24 cellular contexts compared by ENCODE assay signal in the genomic region with DNA sequence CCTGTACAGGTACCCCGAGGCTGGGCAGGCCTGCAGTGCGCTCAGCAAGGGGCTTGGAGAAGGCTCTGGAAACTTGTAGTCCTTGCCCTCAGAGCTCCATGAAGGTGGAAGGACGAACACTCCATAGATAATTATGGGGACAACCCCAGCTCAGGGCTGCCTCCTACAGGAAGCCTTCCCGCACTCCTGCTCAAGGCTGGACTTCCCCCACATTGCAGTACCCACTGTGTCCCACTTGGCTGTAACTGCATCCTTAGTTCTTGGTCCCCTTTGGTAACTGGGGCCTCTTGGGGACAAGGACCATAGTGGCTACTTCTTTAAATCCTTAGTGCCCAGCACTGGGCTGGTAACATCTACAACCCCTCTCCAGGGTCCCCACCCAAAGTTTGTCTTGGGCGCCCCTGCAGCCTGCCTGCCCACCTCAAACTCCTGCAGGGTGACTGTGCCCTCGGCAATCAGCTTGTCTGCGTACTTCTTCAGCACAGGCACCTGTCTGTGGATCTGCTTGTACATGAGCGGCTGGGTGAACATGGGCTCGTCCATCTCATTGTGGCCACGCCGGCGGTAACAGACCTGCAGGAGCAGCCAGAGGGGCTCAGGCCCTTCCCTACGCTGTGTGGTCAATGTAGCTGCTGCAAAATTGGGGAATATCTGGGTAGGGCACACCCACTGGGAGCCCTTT. TPM values are rescaled to one million over a fixed set of nuclear protein-coding genes. Genes with fewer than 3 reads are reported as not detected.
DNase-seq lines count a peak whose midpoint lies in the region; ATAC-seq and TF ChIP-seq lines count a peak whose summit lies in the region.
"Had no signal": no experiment of that assay in that cellular context is flagged by ENCODE, and none has a peak within 500 bp of the region (broad histone marks: within the 10 kb centered on the region; RNA-seq: fewer than 3 reads in every experiment).

No MANE protein-coding gene starts in this region.

- no peak overlapping the region for H3K9ac ChIP-seq in DND-41 (ENCODE audit: low read depth, low read length)
- no peak overlapping the region for H3K9ac ChIP-seq in neuronal stem cell (ENCODE audit: low read depth, low read length, poor library complexity)

- no peaks in the 10 kb centered on the region for H3K9me2 ChIP-seq in GM23338 (ENCODE audit: insufficient read depth)

- no peak overlapping the region for H3K14ac ChIP-seq in neuronal stem cell (ENCODE audit: low read length)

- no peak for DNase-seq in DND-41
- DNase-seq in GM23338 (ENCODE audit: low spot score): peak; percentile 54
- DNase-seq in WTC11 (ENCODE audit: low spot score): peak; percentile 45
- no peak for DNase-seq in neuronal stem cell (ENCODE audit: low spot score)
- DNase-seq in NCI-H1417 treated with DMSO at 0.1 percent for 48 hours (lab: John Stamatoyannopoulos, UW): no peak
- DNase-seq in NCI-H345 (lab: John Stamatoyannopoulos, UW): no peak
- DNase-seq in NCI-H128 (lab: John Stamatoyannopoulos, UW; ENCODE audit: unreplicated experiment): no peak
- no peak for DNase-seq in activated T-helper 2 cell treated with anti-CD3 and anti-CD28 coated beads, Interferon-gamma antibody, Interleukin-2, Interleukin-4, amounts not matched to agents 10 μg/mL and 5 μg/mL and 100 μg/mL, durations not matched to agents 14 hours and 24 hours and 36 hours (ENCODE audit: low spot score)
- DNase-seq: activated CD4-positive, alpha-beta T cell treated with anti-CD3 and anti-CD28 coated beads for 36 hours; CD4-positive, alpha-beta T cell; DMS53; KBM-7; MV-4-11; NCI-H187; NCI-H69; nephron progenitor cell; stimulated activated CD4-positive, alpha-beta T cell treated with anti-CD3 and anti-CD28 coated beads, Interleukin-2, amount 100 ng/mL, for 24 hours; stimulated activated naive B cell treated with anti-CD40 and anti-IgM and Interleukin-4, amounts not matched to agents 10 μg/mL and 1 μg/mL and 100 μg/mL, for 72 hours had no signal

- no peak overlapping the region for H2BK12ac ChIP-seq in neuronal stem cell (ENCODE audit: low read length)

- no peak overlapping the region for H2BK120ac ChIP-seq in neuronal stem cell (ENCODE audit: low read depth, low read length)

- peaks cover 6% of the 10 kb centered on the region for H4K20me1 ChIP-seq in DND-41 (ENCODE audit: insufficient read depth, low read length)
- H4K20me1 ChIP-seq in GM23338 (replicated peaks; ENCODE audit: insufficient read depth): no peaks in the 10 kb centered on the region

- H3K79me2 ChIP-seq in DND-41 (ENCODE audit: insufficient read depth, low read length): no peaks in the 10 kb centered on the region
- no peaks in the 10 kb centered on the region for H3K79me2 ChIP-seq in GM23338 (replicated peaks; ENCODE audit: insufficient read depth)

- peak overlapping the region; percentile 65 for H3K23ac ChIP-seq in neuronal stem cell (ENCODE audit: low read depth, low read length, poor library complexity)

- WGBS in neuronal stem cell (ENCODE audit: extremely low coverage in 2 of 2, insufficient read length in 2 of 2, insufficient replicate concordance in 1 of 2), 2 donors: no CpG with 5 or more reads among the region's 13 CpGs

- H3K4me2 ChIP-seq in DND-41 (ENCODE audit: insufficient read depth, low read length): no peak overlapping the region
- no peak overlapping the region for H3K4me2 ChIP-seq in GM23338
- no peak overlapping the region for H3K4me2 ChIP-seq in neuronal stem cell (ENCODE audit: insufficient read depth, low read length, poor library complexity, severe bottlenecking)

- H3K4me3 Mint-ChIP-seq in GM23338: no peak overlapping the region
- H3K4me3 Mint-ChIP-seq in WTC11: no peak overlapping the region
- no peak overlapping the region for H3K4me3 Mint-ChIP-seq in activated T-helper 2 cell treated with anti-CD3 and anti-CD28 coated beads, Interferon-gamma antibody, Interleukin-2, Interleukin-4, amounts not matched to agents 10 μg/mL and 5 μg/mL and 100 μg/mL, durations not matched to agents 14 hours and 24 hours and 36 hours (ENCODE audit: low read depth)
- H3K4me3 Mint-ChIP-seq: activated CD4-positive, alpha-beta T cell treated with anti-CD3 and anti-CD28 coated beads for 36 hours; activated naive CD8-positive, alpha-beta T cell; CD4-positive, alpha-beta T cell; nephron progenitor cell; stimulated activated naive B cell treated with anti-CD40 and anti-IgM and Interleukin-4, amounts not matched to agents 10 μg/mL and 1 μg/mL and 100 μg/mL, for 72 hours had no signal

- H2BK5ac ChIP-seq in neuronal stem cell (ENCODE audit: low read length): no peak overlapping the region

- intact Hi-C loops in activated T-helper 2 cell treated with anti-CD3 and anti-CD28 coated beads, Interferon-gamma antibody, Interleukin-2, Interleukin-4, amounts not matched to agents 10 μg/mL and 5 μg/mL and 100 μg/mL, durations not matched to agents 14 hours and 24 hours and 36 hours (cut with micrococcal nuclease): no loop called here

- H2BK15ac ChIP-seq in neuronal stem cell (ENCODE audit: low read length): no peak overlapping the region

- peak overlapping the region; percentile 38 for H3K18ac ChIP-seq in neuronal stem cell (ENCODE audit: low read length)

- H3F3A ChIP-seq in GM23338 (replicated peaks; ENCODE audit: low read depth): no peaks in the 10 kb centered on the region

- CTCF ChIA-PET in WTC11 (lab: Charles Lee): interaction anchor here (0.5 to 2.5 kb wide), 22 partner anchors 15 to 181 kb away, joined by 3 to 12 read pairs (median 4); a partner anchor contains a TSS

- H3K4ac ChIP-seq in neuronal stem cell (ENCODE audit: low read length): peak overlapping the region; percentile 66

- no peak overlapping the region for H2AFZ ChIP-seq in DND-41 (ENCODE audit: low read depth, low read length)
- no peak overlapping the region for H2AFZ ChIP-seq in GM23338
- no peak overlapping the region for H2AFZ ChIP-seq in neuronal stem cell (ENCODE audit: low read length)

- no peak overlapping the region for H2AK5ac ChIP-seq in neuronal stem cell (ENCODE audit: low read depth, low read length)

- no peak overlapping the region for H4K91ac ChIP-seq in neuronal stem cell (ENCODE audit: low read depth, low read length, poor library complexity)

- no peak overlapping the region for H4K8ac ChIP-seq in neuronal stem cell (ENCODE audit: low read depth, low read length)

- H3K4me3 ChIP-seq in DND-41 (ENCODE audit: low read depth in 1 of 2, low read length in 2 of 2) (no peak overlapping the region), GM23338 (no peak overlapping the region), neuronal stem cell (ENCODE audit: low read length in 2 of 2) (no peak overlapping the region)
- H3K4me3 ChIP-seq: HAP-1, skin epidermis, thoracic aorta had no signal

- H3K27me3 ChIP-seq in DND-41 (ENCODE audit: insufficient read depth, low read length, poor library complexity): no peaks in the 10 kb centered on the region
- H3K27me3 ChIP-seq in GM23338 (ENCODE audit: insufficient read depth): no peaks in the 10 kb centered on the region
- H3K27me3 ChIP-seq in neuronal stem cell (ENCODE audit: control insufficient read depth in 3 of 3, insufficient read depth in 3 of 3, low read depth in 1 of 3, low read length in 3 of 3): peaks cover 0 to 2% (median 0%) of the 10 kb centered on the region in 3 experiments

- POLR2A ChIA-PET in WTC11 (lab: Charles Lee): interaction anchor here (0.6 kb wide), 1 partner anchor 150 kb away, joined by 3 read pairs; no protein-coding TSS in a partner anchor

- H3K9me3 Mint-ChIP-seq in GM23338: no peaks in the 10 kb centered on the region
- H3K9me3 Mint-ChIP-seq in WTC11: peaks cover 7% of the 10 kb centered on the region; the same call in 1 of the 2 replicates
- H3K9me3 Mint-ChIP-seq in activated T-helper 2 cell treated with anti-CD3 and anti-CD28 coated beads, Interferon-gamma antibody, Interleukin-2, Interleukin-4, amounts not matched to agents 10 μg/mL and 5 μg/mL and 100 μg/mL, durations not matched to agents 14 hours and 24 hours and 36 hours: peaks cover 5% of the 10 kb centered on the region
- H3K9me3 Mint-ChIP-seq: CD4-positive, alpha-beta T cell; nephron progenitor cell had no signal

- H3K36me3 ChIP-seq in DND-41 (ENCODE audit: insufficient read depth, low read length) (no peaks in the 10 kb centered on the region), GM23338 (ENCODE audit: insufficient read depth) (no peaks in the 10 kb centered on the region), neuronal stem cell (replicated peaks in 1 of 2; ENCODE audit: control insufficient read depth in 2 of 2, insufficient read depth in 2 of 2, low read length in 2 of 2) (peaks cover 0 to 3% of the 10 kb centered on the region in 2 donors)
- H3K36me3 ChIP-seq: thoracic aorta had no signal

- peaks cover 10% of the 10 kb centered on the region for H3K36me3 Mint-ChIP-seq in GM23338 (ENCODE audit: low read depth)
- H3K36me3 Mint-ChIP-seq in WTC11: peaks cover 39% of the 10 kb centered on the region
- no peaks in the 10 kb centered on the region for H3K36me3 Mint-ChIP-seq in activated T-helper 2 cell treated with anti-CD3 and anti-CD28 coated beads, Interferon-gamma antibody, Interleukin-2, Interleukin-4, amounts not matched to agents 10 μg/mL and 5 μg/mL and 100 μg/mL, durations not matched to agents 14 hours and 24 hours and 36 hours (ENCODE audit: low read depth)
- H3K36me3 Mint-ChIP-seq: activated naive CD8-positive, alpha-beta T cell; stimulated activated naive B cell treated with anti-CD40 and anti-IgM and Interleukin-4, amounts not matched to agents 10 μg/mL and 1 μg/mL and 100 μg/mL, for 72 hours had no signal

- peaks cover 6% of the 10 kb centered on the region for H3K27me3 Mint-ChIP-seq in GM23338 (ENCODE audit: insufficient read depth, low read depth, poor library complexity)
- no peaks in the 10 kb centered on the region for H3K27me3 Mint-ChIP-seq in WTC11 (ENCODE audit: low read depth)
- H3K27me3 Mint-ChIP-seq in activated T-helper 2 cell treated with anti-CD3 and anti-CD28 coated beads, Interferon-gamma antibody, Interleukin-2, Interleukin-4, amounts not matched to agents 10 μg/mL and 5 μg/mL and 100 μg/mL, durations not matched to agents 14 hours and 24 hours and 36 hours (ENCODE audit: low read depth): no peaks in the 10 kb centered on the region
- H3K27me3 Mint-ChIP-seq: activated CD4-positive, alpha-beta T cell treated with anti-CD3 and anti-CD28 coated beads for 36 hours; activated naive CD8-positive, alpha-beta T cell; CD4-positive, alpha-beta T cell had no signal

- H3K27ac ChIP-seq in DND-41 (ENCODE audit: low read length) (no peak overlapping the region), GM23338 (ENCODE audit: low read depth) (no peak overlapping the region), neuronal stem cell (replicated peaks; ENCODE audit: low read length) (no peak overlapping the region)
- H3K27ac ChIP-seq: epithelial cell of prostate, skin epidermis, thoracic aorta had no signal

- no peaks in the 10 kb centered on the region for H3K4me1 Mint-ChIP-seq in GM23338
- no peaks in the 10 kb centered on the region for H3K4me1 Mint-ChIP-seq in WTC11
- H3K4me1 Mint-ChIP-seq in activated T-helper 2 cell treated with anti-CD3 and anti-CD28 coated beads, Interferon-gamma antibody, Interleukin-2, Interleukin-4, amounts not matched to agents 10 μg/mL and 5 μg/mL and 100 μg/mL, durations not matched to agents 14 hours and 24 hours and 36 hours (ENCODE audit: low read depth): no peaks in the 10 kb centered on the region
- H3K4me1 Mint-ChIP-seq: activated CD4-positive, alpha-beta T cell treated with anti-CD3 and anti-CD28 coated beads for 36 hours; nephron progenitor cell; stimulated activated naive B cell treated with anti-CD40 and anti-IgM and Interleukin-4, amounts not matched to agents 10 μg/mL and 1 μg/mL and 100 μg/mL, for 72 hours had no signal

- H3K9me3 ChIP-seq in DND-41 (ENCODE audit: insufficient read depth, low read length, severe bottlenecking): no peaks in the 10 kb centered on the region
- peaks cover 0 to 5% of the 10 kb centered on the region in 2 donors for H3K9me3 ChIP-seq in neuronal stem cell (replicated peaks in 1 of 2; ENCODE audit: control insufficient read depth in 2 of 2, insufficient read depth in 1 of 2, low read depth in 1 of 2, low read length in 2 of 2)
- H3K9me3 ChIP-seq: HAP-1, thoracic aorta had no signal

- TF ChIP-seq CTCF in DND-41 (IDR thresholded peaks at IDR 0.05; ENCODE audit: borderline replicate concordance, extremely low read depth, low read length, poor library complexity, severe bottlenecking): peak; percentile 34
- peak; percentile 47 to 59 for TF ChIP-seq CTCF in GM23338 (conservative IDR thresholded peaks at IDR 0.05; ENCODE audit: low read depth in 2 of 2)
- no peak for TF ChIP-seq CTCF in WTC11 (IDR thresholded peaks at IDR 0.05)

- H3K4me1 ChIP-seq in DND-41 (ENCODE audit: insufficient read depth, low read length) (no peaks in the 10 kb centered on the region), GM23338 (ENCODE audit: insufficient read depth) (no peaks in the 10 kb centered on the region), neuronal stem cell (ENCODE audit: control insufficient read depth in 2 of 2, insufficient read depth in 1 of 2, low read depth in 1 of 2, low read length in 2 of 2) (no peaks in the 10 kb centered on the region)
- H3K4me1 ChIP-seq: HAP-1 had no signal

- H3K27ac Mint-ChIP-seq in GM23338 (no peak overlapping the region), WTC11 (no peak overlapping the region)
- no peak overlapping the region for H3K27ac Mint-ChIP-seq in activated T-helper 2 cell treated with anti-CD3 and anti-CD28 coated beads, Interferon-gamma antibody, Interleukin-2, Interleukin-4, amounts not matched to agents 10 μg/mL and 5 μg/mL and 100 μg/mL, durations not matched to agents 14 hours and 24 hours and 36 hours
- H3K27ac Mint-ChIP-seq: activated CD4-positive, alpha-beta T cell treated with anti-CD3 and anti-CD28 coated beads for 36 hours; activated naive CD8-positive, alpha-beta T cell; CD4-positive, alpha-beta T cell; nephron progenitor cell; stimulated activated naive B cell treated with anti-CD40 and anti-IgM and Interleukin-4, amounts not matched to agents 10 μg/mL and 1 μg/mL and 100 μg/mL, for 72 hours had no signal

- peaks cover 4% of the 10 kb centered on the region for H3K79me1 ChIP-seq in neuronal stem cell (ENCODE audit: low read depth, low read length)

- no peak for ATAC-seq in DND-41 (ENCODE audit: insufficient read depth, low read depth)
- ATAC-seq in GM23338: peak; percentile 89
- ATAC-seq in WTC11: peak; percentile 87
- ATAC-seq: activated CD4-positive, alpha-beta T cell treated with anti-CD3 and anti-CD28 coated beads for 36 hours; stimulated activated naive B cell treated with anti-CD40 and anti-IgM and Interleukin-4, amounts not matched to agents 10 μg/mL and 1 μg/mL and 100 μg/mL, for 72 hours had no signal

RNA-seq across cellular contexts. Expression of a gene that starts 17.1 kb away (rescaled TPM):
- total RNA-seq in GM23338 (2014; rRNA removed; shearing (Covaris generic)): 15.5 and 17.6 TPM in 2 replicates
- 7.2 and 8.3 TPM in 2 replicates for polyA plus RNA-seq in GM23338 (2016; fragmentation: Nextera tagmentation; extraction: Ambion mirVana)
- 35.1 to 42.0 TPM (median 36.5 TPM) in 3 replicates for total RNA-seq in WTC11 (2021)
- polyA plus RNA-seq in neuronal stem cell (2013, experiment 1 of 2): 0.24 TPM
- 0.24 TPM for polyA plus RNA-seq in neuronal stem cell (2013, experiment 2 of 2)
- total RNA-seq in activated T-helper 2 cell treated with anti-CD3 and anti-CD28 coated beads, Interferon-gamma antibody, Interleukin-2, Interleukin-4, amounts not matched to agents 10 μg/mL and 5 μg/mL and 100 μg/mL, durations not matched to agents 14 hours and 24 hours and 36 hours: 3.7 and 3.9 TPM in 2 replicates
- total RNA-seq: CD4-positive, alpha-beta T cell; mononuclear cell; thoracic aorta had no signal

Comparison
In these comparisons a context has a peak if more than half of its experiments do, and no peak if none do; other contexts are left out.
1. DNase-seq: peak in GM23338 (single experiment) and WTC11 (single experiment); none in DND-41 (single experiment), neuronal stem cell (single experiment), NCI-H1417 treated with DMSO at 0.1 percent for 48 hours (single experiment), NCI-H345 (single experiment), NCI-H128 (single experiment) and activated T-helper 2 cell treated with anti-CD3 and anti-CD28 coated beads, Interferon-gamma antibody, Interleukin-2, Interleukin-4, amounts not matched to agents 10 μg/mL and 5 μg/mL and 100 μg/mL, durations not matched to agents 14 hours and 24 hours and 36 hours (single experiment).